8 cellular contexts compared by ENCODE assay signal in genomic region chr17:3534881-3535252, GRCh38. TPM values are rescaled to one million over a fixed set of nuclear protein-coding genes. Genes with fewer than 3 reads are reported as not detected.
A peak's percentile ranks its signal among the peaks of the same experiment; 100 is the strongest.
DNase-seq lines count a peak whose midpoint lies in the region; ATAC-seq and TF ChIP-seq lines count a peak whose summit lies in the region.

No MANE protein-coding gene starts in this region.

- H3K27me3 Mint-ChIP-seq in endodermal cell (ENCODE audit: insufficient read depth) (no peaks in the 10 kb centered on the region), nephron (ENCODE audit: low read depth) (peaks cover 4% of the 10 kb centered on the region)

- peak overlapping the region; percentile 52 for H3K27ac Mint-ChIP-seq in endodermal cell
- no peak overlapping the region for H3K27ac Mint-ChIP-seq in nephron

- no peaks in the 10 kb centered on the region for H3K36me3 Mint-ChIP-seq in endodermal cell (ENCODE audit: low read depth)
- no peaks in the 10 kb centered on the region for H3K36me3 Mint-ChIP-seq in nephron (ENCODE audit: low read depth)

- H3K27me3 ChIP-seq in endodermal cell (ENCODE audit: control insufficient read depth, insufficient read depth, low read length, poor library complexity, severe bottlenecking) = no peaks in the 10 kb centered on the region
- H3K27me3 ChIP-seq in MG63 = no peaks in the 10 kb centered on the region

- H3K9ac ChIP-seq in endodermal cell (ENCODE audit: extremely low read depth, low read length, poor library complexity, severe bottlenecking) = no peak overlapping the region

- no peak overlapping the region for H3K4me3 Mint-ChIP-seq in endodermal cell
- peak overlapping the region in 2 of 3 experiments; percentile 54 to 84 for H3K4me3 Mint-ChIP-seq in nephron

- DNase-seq in CMK (ENCODE audit: low read depth) = peak; percentile 54
- peak; percentile 67 for DNase-seq in KBM-7
- DNase-seq in endodermal cell = peak; percentile 87
- DNase-seq in MG63 = no peak
- DNase-seq in NCI-H2029 treated with DMSO at 0.1 percent for 48 hours (lab: John Stamatoyannopoulos, UW) = no peak
- DNase-seq in OCI-M2 (lab: John Stamatoyannopoulos, UW; ENCODE audit: unreplicated experiment) = no peak

- H3K4me1 ChIP-seq in endodermal cell (ENCODE audit: control insufficient read depth, insufficient read depth, low read length) = peaks cover 15% of the 10 kb centered on the region

- 61 to 72% methylated on average over 2 of the region's 3 CpGs for WGBS in endodermal cell (ENCODE audit: insufficient coverage in 1 of 2, insufficient read length in 1 of 2), 2 experiments

- H3K27ac ChIP-seq in endodermal cell (ENCODE audit: low read depth, low read length) = no peak overlapping the region

- H3K4me3 ChIP-seq in endodermal cell (ENCODE audit: low read length) (no peak overlapping the region), MG63 (no peak overlapping the region)

- no peak for ATAC-seq in GM21528 (IDR thresholded peaks at IDR 0.05; ENCODE audit: low FRiP score, unreplicated experiment)

- no peaks in the 10 kb centered on the region for H3K9me3 ChIP-seq in endodermal cell (ENCODE audit: control insufficient read depth, low read length)
- no peaks in the 10 kb centered on the region for H3K9me3 ChIP-seq in MG63

- H3K9me3 Mint-ChIP-seq in endodermal cell (no peaks in the 10 kb centered on the region), nephron (no peaks in the 10 kb centered on the region)

- in situ Hi-C loops in KBM-7 (cut with MboI; ENCODE audit: low pct_unique_long_range_greater_than_20kb, low sequenced_read_pairs) = no loop called here

- TF ChIP-seq CTCF in endodermal cell (conservative IDR thresholded peaks at IDR 0.05) (peak; percentile 18), nephron (IDR thresholded peaks at IDR 0.05; ENCODE audit: unreplicated experiment in 3 of 3) (no peak)

- H3K4me1 Mint-ChIP-seq in endodermal cell = peaks cover 23% of the 10 kb centered on the region
- peaks cover 5% of the 10 kb centered on the region for H3K4me1 Mint-ChIP-seq in nephron

- H3K36me3 ChIP-seq in endodermal cell (ENCODE audit: control insufficient read depth, insufficient read depth, low read length) (no peaks in the 10 kb centered on the region), MG63 (no peaks in the 10 kb centered on the region)

RNA-seq across cellular contexts. Expression of gene TRPV3, which starts 22.7 kb away (rescaled TPM):
- total RNA-seq in endodermal cell = 10 to 100 TPM in 1 of 2 donors, 1 to 10 TPM in 1; 6.2 to 11.3 TPM
- polyA plus RNA-seq in endodermal cell (2013, experiment 1 of 2) = 3.8 TPM
- polyA plus RNA-seq in endodermal cell (2013, experiment 2 of 2) = 3.8 TPM
- total RNA-seq in MG63 (2014; rRNA removed; shearing (Covaris generic); ENCODE audit: low replicate concordance) = 0.07 TPM in 1 of 2 replicates, not detected in the other

RNA-seq across cellular contexts. Expression of gene ASPA, which starts 59.1 kb away (rescaled TPM):
- total RNA-seq in endodermal cell = not detected
- polyA plus RNA-seq in endodermal cell (2013, experiment 1 of 2) = not detected
- polyA plus RNA-seq in endodermal cell (2013, experiment 2 of 2) = not detected
- total RNA-seq in MG63 (2014; rRNA removed; shearing (Covaris generic); ENCODE audit: low replicate concordance) = 0.30 TPM in 1 of 2 replicates, not detected in the other

Comparison
In these comparisons a context has a peak if more than half of its experiments do, and no peak if none do; other contexts are left out.
1. DNase-seq: peak in CMK (single experiment), KBM-7 (single experiment) and endodermal cell (single experiment); none in MG63 (single experiment), NCI-H2029 treated with DMSO at 0.1 percent for 48 hours (single experiment) and OCI-M2 (single experiment).